Comparison of ENCODE assay signal across 9 cellular contexts in genomic region chr2:193584522-193584938, GRCh38.
DNase-seq lines count a peak whose midpoint lies in the region; ATAC-seq lines count a peak whose summit lies in the region.
"Had no signal": no experiment of that assay in that cellular context is flagged by ENCODE, and none has a peak within 500 bp of the region (broad histone marks: within the 10 kb centered on the region; RNA-seq: fewer than 3 reads in every experiment).

No MANE protein-coding gene starts in this region.

- no peaks in the 10 kb centered on the region for H3K36me3 Mint-ChIP-seq in effector memory CD8-positive, alpha-beta T cell (ENCODE audit: insufficient read depth)

- ATAC-seq in GM18520 (IDR thresholded peaks at IDR 0.05; ENCODE audit: unreplicated experiment) (peak; percentile 84), HG02943 (IDR thresholded peaks at IDR 0.05; ENCODE audit: low read depth, unreplicated experiment) (peak; percentile 68), HG02840 (IDR thresholded peaks at IDR 0.05; ENCODE audit: low FRiP score, unreplicated experiment) (no peak)
- no peak for ATAC-seq in effector memory CD8-positive, alpha-beta T cell (replicated peaks)

- DNase-seq in 8988T, result peak; percentile 6
- peak; percentile 12 for DNase-seq in NCI-H526 treated with DMSO at 0.1 percent for 48 hours (lab: John Stamatoyannopoulos, UW)
- peak; percentile 2 for DNase-seq in fibroblast of gingiva (ENCODE audit: low read depth)
- DNase-seq in effector memory CD8-positive, alpha-beta T cell, result no peak
- DNase-seq in NCI-H187 (lab: John Stamatoyannopoulos, UW), result no peak

- H3K4me3 Mint-ChIP-seq in effector memory CD8-positive, alpha-beta T cell, result no peak overlapping the region
- H3K4me3 Mint-ChIP-seq: dendritic cell treated with granulocyte-macrophage colony-stimulating factor and Interleukin-4, amounts not matched to agents 40 ng/mL and 50 ng/mL, for 4 days had no signal

- H3K9me3 Mint-ChIP-seq in effector memory CD8-positive, alpha-beta T cell, result peaks cover 5 to 13% of the 10 kb centered on the region in 2 donors
- H3K9me3 Mint-ChIP-seq: dendritic cell treated with granulocyte-macrophage colony-stimulating factor and Interleukin-4, amounts not matched to agents 40 ng/mL and 50 ng/mL, for 4 days had no signal

- H3K27me3 Mint-ChIP-seq in effector memory CD8-positive, alpha-beta T cell, result no peaks in the 10 kb centered on the region
- H3K27me3 Mint-ChIP-seq: dendritic cell treated with granulocyte-macrophage colony-stimulating factor and Interleukin-4, amounts not matched to agents 40 ng/mL and 50 ng/mL, for 4 days had no signal

- H3K4me1 Mint-ChIP-seq in effector memory CD8-positive, alpha-beta T cell (ENCODE audit: low read depth in 2 of 2), result no peaks in the 10 kb centered on the region

- no peak overlapping the region for H3K27ac Mint-ChIP-seq in effector memory CD8-positive, alpha-beta T cell
- H3K27ac Mint-ChIP-seq: dendritic cell treated with granulocyte-macrophage colony-stimulating factor and Interleukin-4, amounts not matched to agents 40 ng/mL and 50 ng/mL, for 4 days had no signal

Comparison
In these comparisons a context has a peak if more than half of its experiments do, and no peak if none do; other contexts are left out.
1. DNase-seq: peak in 8988T (single experiment), NCI-H526 treated with DMSO at 0.1 percent for 48 hours (single experiment) and fibroblast of gingiva (single experiment); none in effector memory CD8-positive, alpha-beta T cell (0 of 3) and NCI-H187 (0 of 2).
2. ATAC-seq: peak in GM18520 (single experiment) and HG02943 (single experiment); none in HG02840 (single experiment) and effector memory CD8-positive, alpha-beta T cell (single experiment).